Comparison of ENCODE assay signal across 19 cellular contexts in genomic region chr2:129504646-129505045, GRCh38.
"Had no signal": no experiment of that assay in that cellular context is flagged by ENCODE, and none has a peak within 500 bp of the region (broad histone marks: within the 10 kb centered on the region; RNA-seq: fewer than 3 reads in every experiment).

No MANE protein-coding gene starts in this region.

- H3K4me3 ChIP-seq: coronary artery, dorsolateral prefrontal cortex, esophagus squamous epithelium, gastroesophageal sphincter, heart left ventricle, hepatocyte, left lung, lower lobe of right lung had no signal

- DNase-seq: dermis blood vessel endothelial cell; dorsolateral prefrontal cortex; effector CD4-positive, alpha-beta T cell; effector memory CD4-positive, alpha-beta T cell; erythroblast; esophagus squamous epithelium; foreskin fibroblast; heart left ventricle; hypothalamus; left cardiac atrium; left lung; left ventricle myocardium superior; lower lobe of right lung; mesendoderm; midbrain; naive thymus-derived CD4-positive, alpha-beta T cell had no signal
